8 cellular contexts compared by ENCODE assay signal in genomic region chr16:73878616-73879015, GRCh38.
A peak's percentile ranks its signal among the peaks of the same experiment; 100 is the strongest.
DNase-seq lines count a peak whose midpoint lies in the region; ATAC-seq and TF ChIP-seq lines count a peak whose summit lies in the region.

No MANE protein-coding gene starts in this region.

- H3K4me1 Mint-ChIP-seq in immature natural killer cell = no peaks in the 10 kb centered on the region

- H3K27me3 ChIP-seq in heart left ventricle = no peaks in the 10 kb centered on the region

- H3K27me3 Mint-ChIP-seq in immature natural killer cell (ENCODE audit: low read depth in 3 of 3) = peaks cover 0 to 3% (median 1%) of the 10 kb centered on the region in 3 donors

- intact Hi-C loops in heart left ventricle (cut with DNase I) = loop anchor here (1.0 to 10.0 kb wide), 16 partner anchors 79 to 1754 kb away; no protein-coding TSS in a partner anchor
- intact Hi-C loops in cardiac septum (cut with DNase I) = loop anchor here (10.0 kb wide), 2 partner anchors 314 to 1754 kb away; no protein-coding TSS in a partner anchor

- no peak for TF ChIP-seq POLR2A in heart left ventricle (IDR thresholded peaks at IDR 0.05)

- ATAC-seq in heart left ventricle (peak in 1 of 4 donors; percentile 41), GM18907 (IDR thresholded peaks at IDR 0.05; ENCODE audit: unreplicated experiment) (no peak), HG02973 (IDR thresholded peaks at IDR 0.05; ENCODE audit: unreplicated experiment) (no peak)

- WGBS in heart left ventricle, 4 donors = 10 to 22% (median 19%) methylated on average over 2 of the region's 2 CpGs

- DNase-seq in heart left ventricle = no peak
- DNase-seq in cardiac septum (ENCODE audit: low spot score) = no peak
- peak; percentile 21 for DNase-seq in NCI-H2196 treated with DMSO at 0.1 percent for 48 hours (lab: John Stamatoyannopoulos, UW; ENCODE audit: unreplicated experiment)
- DNase-seq in astrocyte of the spinal cord (ENCODE audit: low read depth, low spot score) = peak; percentile 79
- DNase-seq in kidney glomerular epithelial cell (lab: John Stamatoyannopoulos, UW) = peak; percentile 62
- DNase-seq in immature natural killer cell = no peak

- H3K4me1 ChIP-seq in heart left ventricle = peaks cover 0 to under 1% (median 0%) of the 10 kb centered on the region in 12 donors

- no peaks in the 10 kb centered on the region for H3K36me3 ChIP-seq in heart left ventricle

- H3K4me3 ChIP-seq in heart left ventricle = no peak overlapping the region
- H3K4me3 ChIP-seq in astrocyte of the spinal cord (ENCODE audit: low read depth, low read length) = no peak overlapping the region

- TF ChIP-seq CTCF in heart left ventricle (IDR thresholded peaks at IDR 0.05) (peak; percentile 42 to 76 (median 68)), astrocyte of the spinal cord (IDR thresholded peaks at IDR 0.05; ENCODE audit: low read depth, low read length) (peak; percentile 61)

- no peak overlapping the region for H3K4me3 Mint-ChIP-seq in immature natural killer cell

- in situ Hi-C loops in astrocyte of the spinal cord (cut with HindIII; ENCODE audit: low sequenced_read_pairs) = no loop called here

- no peaks in the 10 kb centered on the region for H3K9me3 ChIP-seq in heart left ventricle

- no peaks in the 10 kb centered on the region for H3K9me3 Mint-ChIP-seq in immature natural killer cell

- no peak overlapping the region for H3K27ac ChIP-seq in heart left ventricle

- no peaks in the 10 kb centered on the region for H3K36me3 Mint-ChIP-seq in immature natural killer cell

- no peak overlapping the region for H3K27ac Mint-ChIP-seq in immature natural killer cell

Comparison
In these comparisons a context has a peak if more than half of its experiments do, and no peak if none do; other contexts are left out.
1. DNase-seq: peak in NCI-H2196 treated with DMSO at 0.1 percent for 48 hours (single experiment), astrocyte of the spinal cord (single experiment) and kidney glomerular epithelial cell (single experiment); none in heart left ventricle (0 of 5), cardiac septum (single experiment) and immature natural killer cell (0 of 3).